ENCODE assay signal across 8 cellular contexts in the genomic region with DNA sequence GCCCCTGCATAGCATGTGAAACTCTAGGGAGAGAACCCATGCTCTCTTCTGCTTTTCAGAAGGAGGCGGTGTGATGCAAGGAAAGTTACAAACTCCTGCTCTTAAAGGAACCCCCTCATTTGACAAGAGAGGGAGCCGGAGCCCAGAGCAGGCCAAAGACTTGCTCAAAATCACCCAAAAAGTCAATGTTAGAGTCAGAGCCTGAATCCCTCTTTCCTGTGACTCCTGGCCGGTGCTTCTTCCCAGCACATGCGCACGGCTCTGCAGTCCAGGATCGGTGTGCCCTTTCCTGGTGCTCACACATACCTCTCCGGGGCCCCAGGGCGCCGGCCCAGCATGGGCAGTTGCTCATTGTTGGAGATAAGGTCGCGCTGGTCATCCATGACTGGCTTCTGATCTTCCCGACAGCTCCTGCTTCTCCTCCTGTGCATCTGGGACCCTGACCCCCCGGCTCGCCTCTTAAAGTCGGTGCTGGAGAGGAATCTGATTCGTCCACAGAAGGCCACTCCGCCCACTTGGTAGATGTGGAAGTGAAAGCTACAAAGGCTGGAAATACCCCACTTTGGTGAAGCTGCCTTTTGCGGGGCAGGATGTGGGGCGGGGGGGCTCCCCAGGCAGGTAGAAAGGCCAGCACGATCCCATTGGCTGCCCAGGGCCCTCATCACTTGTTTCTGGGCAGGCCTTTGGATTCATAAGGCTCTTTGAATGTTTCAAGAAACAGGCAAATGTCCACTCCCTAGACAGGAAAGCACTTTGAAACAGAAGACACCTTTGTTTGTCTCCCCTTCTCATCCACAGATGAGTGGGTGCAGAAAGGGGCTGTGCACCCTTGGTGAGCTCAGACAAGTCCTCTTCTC. TPM values are rescaled to one million over a fixed set of nuclear protein-coding genes. Genes with fewer than 3 reads are reported as not detected.
DNase-seq lines count a peak whose midpoint lies in the region; ATAC-seq and TF ChIP-seq lines count a peak whose summit lies in the region.

TSS of gene CD74 (minus strand) at position 592 of the 857 bp plus-strand sequence. CDS start at position 431, 161 bp downstream.

- TF ChIP-seq EP300 in esophagus muscularis mucosa (IDR thresholded peaks at IDR 0.05), result no peak

- H3K36me3 ChIP-seq in esophagus muscularis mucosa, result no peaks in the 10 kb centered on the region

- DNase-seq in NOMO-1 treated with dmso at 0.1 percent for 144 hours (lab: John Stamatoyannopoulos, UW; ENCODE audit: unreplicated experiment) (peak; percentile 90), activated T-cell treated with anti-CD3 and anti-CD28 coated beads for 48 hours (ENCODE audit: low read depth) (peak; percentile 85), esophagus muscularis mucosa (ENCODE audit: extremely low spot score) (peak; percentile 95), HEK293T (ENCODE audit: extremely low spot score) (no peak)
- DNase-seq in natural killer cell treated with Interleukin-12 subunit alpha and Interleukin-12 subunit beta and Interleukin-15 and Interleukin-18, amount 100 ng/mL, for 72 hours (ENCODE audit: low spot score), result peak; percentile 93

- TF ChIP-seq CTCF in GM12875 (IDR thresholded peaks at IDR 0.05; ENCODE audit: borderline replicate concordance, insufficient read depth, low read depth, low read length) (no peak), esophagus muscularis mucosa (IDR thresholded peaks at IDR 0.05) (no peak)

- intact Hi-C loops in esophagus muscularis mucosa (cut with DNase I), result no loop called here

- H3K9me3 Mint-ChIP-seq in natural killer cell treated with Interleukin-12 subunit alpha and Interleukin-12 subunit beta and Interleukin-15 and Interleukin-18, amount 100 ng/mL, for 72 hours, result no peaks in the 10 kb centered on the region
- H3K9me3 Mint-ChIP-seq in stimulated activated naive CD8-positive, alpha-beta T cell treated with anti-CD3 and anti-CD28 coated beads, Interleukin-15, Interleukin-2, amounts not matched to agents 100 ng/mL and 50 ng/mL, for 24 hours, result no peaks in the 10 kb centered on the region

- H3K4me1 Mint-ChIP-seq in natural killer cell treated with Interleukin-12 subunit alpha and Interleukin-12 subunit beta and Interleukin-15 and Interleukin-18, amount 100 ng/mL, for 72 hours (ENCODE audit: low read depth in 2 of 2), result peaks cover 39 to 47% of the 10 kb centered on the region in 2 donors
- H3K4me1 Mint-ChIP-seq in stimulated activated naive CD8-positive, alpha-beta T cell treated with anti-CD3 and anti-CD28 coated beads, Interleukin-15, Interleukin-2, amounts not matched to agents 100 ng/mL and 50 ng/mL, for 24 hours (ENCODE audit: low read depth), result peaks cover 52% of the 10 kb centered on the region

- H3K27me3 Mint-ChIP-seq in natural killer cell treated with Interleukin-12 subunit alpha and Interleukin-12 subunit beta and Interleukin-15 and Interleukin-18, amount 100 ng/mL, for 72 hours, result no peaks in the 10 kb centered on the region
- H3K27me3 Mint-ChIP-seq in stimulated activated naive CD8-positive, alpha-beta T cell treated with anti-CD3 and anti-CD28 coated beads, Interleukin-15, Interleukin-2, amounts not matched to agents 100 ng/mL and 50 ng/mL, for 24 hours, result no peaks in the 10 kb centered on the region

- 36% methylated on average over 16 of the region's 20 CpGs for WGBS in esophagus muscularis mucosa

- no peaks in the 10 kb centered on the region for H3K9me3 ChIP-seq in esophagus muscularis mucosa

- H3K4me3 Mint-ChIP-seq in natural killer cell treated with Interleukin-12 subunit alpha and Interleukin-12 subunit beta and Interleukin-15 and Interleukin-18, amount 100 ng/mL, for 72 hours, result peak within 1 kb of the TSS; percentile 99
- H3K4me3 Mint-ChIP-seq in stimulated activated naive CD8-positive, alpha-beta T cell treated with anti-CD3 and anti-CD28 coated beads, Interleukin-15, Interleukin-2, amounts not matched to agents 100 ng/mL and 50 ng/mL, for 24 hours, result peak within 1 kb of the TSS; percentile 99

- H3K27me3 ChIP-seq in esophagus muscularis mucosa, result no peaks in the 10 kb centered on the region

- TF ChIP-seq POLR2A in esophagus muscularis mucosa (IDR thresholded peaks at IDR 0.05; ENCODE audit: low read depth), result peak; percentile 29

- POLR2A ChIA-PET in HEK293T (lab: Yijun Ruan, JAX), result interaction anchor here (1.4 kb wide), 1 partner anchor 288 kb away, joined by 3 read pairs; the partner anchor contains the start of gene RBM22

- ATAC-seq in HG02678 (IDR thresholded peaks at IDR 0.05; ENCODE audit: unreplicated experiment), result peak; percentile 72
- ATAC-seq in natural killer cell treated with Interleukin-12 subunit alpha and Interleukin-12 subunit beta and Interleukin-15 and Interleukin-18, amount 100 ng/mL, for 72 hours, result peak; percentile 93 to 95

- peak within 1 kb of the TSS; percentile 95 to 99 for H3K27ac Mint-ChIP-seq in natural killer cell treated with Interleukin-12 subunit alpha and Interleukin-12 subunit beta and Interleukin-15 and Interleukin-18, amount 100 ng/mL, for 72 hours
- peak within 1 kb of the TSS; percentile 97 for H3K27ac Mint-ChIP-seq in stimulated activated naive CD8-positive, alpha-beta T cell treated with anti-CD3 and anti-CD28 coated beads, Interleukin-15, Interleukin-2, amounts not matched to agents 100 ng/mL and 50 ng/mL, for 24 hours

- peak within 1 kb of the TSS; percentile 75 to 85 (median 81) for H3K27ac ChIP-seq in esophagus muscularis mucosa (replicated peaks in 1 of 4)

- CTCF ChIA-PET in HEK293T (lab: Yijun Ruan, JAX), result no interaction called here

- H3K36me3 Mint-ChIP-seq in natural killer cell treated with Interleukin-12 subunit alpha and Interleukin-12 subunit beta and Interleukin-15 and Interleukin-18, amount 100 ng/mL, for 72 hours, result peaks cover 9% of the 10 kb centered on the region
- H3K36me3 Mint-ChIP-seq in stimulated activated naive CD8-positive, alpha-beta T cell treated with anti-CD3 and anti-CD28 coated beads, Interleukin-15, Interleukin-2, amounts not matched to agents 100 ng/mL and 50 ng/mL, for 24 hours (ENCODE audit: low read depth), result peaks cover 23% of the 10 kb centered on the region

- peak within 1 kb of the TSS; percentile 97 for H3K4me3 ChIP-seq in GM12875 (ENCODE audit: low read depth, low read length)
- peak within 1 kb of the TSS; percentile 47 to 64 (median 50) for H3K4me3 ChIP-seq in esophagus muscularis mucosa

- peaks cover 30 to 50% (median 36%) of the 10 kb centered on the region in 4 donors for H3K4me1 ChIP-seq in esophagus muscularis mucosa

TF ChIP-seq in HEK293T, 16 proteins besides CTCF, POLR2A, EP300 and RAD21:
- TF ChIP-seq TARDBP (IDR thresholded peaks at IDR 0.05), result no peak
- no peak for TF ChIP-seq FOXK2 (IDR thresholded peaks at IDR 0.05)
- no peak for TF ChIP-seq SUZ12 (IDR thresholded peaks at IDR 0.05)
- TF ChIP-seq LEF1 (IDR thresholded peaks at IDR 0.05; ENCODE audit: borderline replicate concordance), result no peak
- no peak for TF ChIP-seq ZNF384 (IDR thresholded peaks at IDR 0.05)
- no peak for TF ChIP-seq BHLHE40 (IDR thresholded peaks at IDR 0.05; ENCODE audit: borderline replicate concordance)
- no peak for TF ChIP-seq NFRKB (IDR thresholded peaks at IDR 0.05)
- TF ChIP-seq FOXA1 (IDR thresholded peaks at IDR 0.05), result no peak
- no peak for TF ChIP-seq SP1 (IDR thresholded peaks at IDR 0.05)
- no peak for TF ChIP-seq HDGF (IDR thresholded peaks at IDR 0.05; ENCODE audit: borderline replicate concordance)
- no peak for TF ChIP-seq ELF4 (IDR thresholded peaks at IDR 0.05)
- TF ChIP-seq FOXM1 (IDR thresholded peaks at IDR 0.05; ENCODE audit: borderline replicate concordance), result no peak
- TF ChIP-seq PKNOX1 (IDR thresholded peaks at IDR 0.05), result no peak
- TF ChIP-seq L3MBTL2 (conservative IDR thresholded peaks at IDR 0.05), result no peak
- TF ChIP-seq ARNT (IDR thresholded peaks at IDR 0.05), result no peak
- TF ChIP-seq CTBP1 (IDR thresholded peaks at IDR 0.05; ENCODE audit: borderline replicate concordance), result no peak

RNA-seq across cellular contexts. Expression of gene CD74, which starts in this region (rescaled TPM):
- total RNA-seq in esophagus muscularis mucosa, result 100 to 1,000 TPM; 270 to 595 (median 555) TPM
- total RNA-seq in natural killer cell treated with Interleukin-12 subunit alpha and Interleukin-12 subunit beta and Interleukin-15 and Interleukin-18, amount 100 ng/mL, for 72 hours, result 100 to 1,000 TPM; 767 to 771 TPM
